11 cellular contexts compared by ENCODE assay signal in the genomic region with DNA sequence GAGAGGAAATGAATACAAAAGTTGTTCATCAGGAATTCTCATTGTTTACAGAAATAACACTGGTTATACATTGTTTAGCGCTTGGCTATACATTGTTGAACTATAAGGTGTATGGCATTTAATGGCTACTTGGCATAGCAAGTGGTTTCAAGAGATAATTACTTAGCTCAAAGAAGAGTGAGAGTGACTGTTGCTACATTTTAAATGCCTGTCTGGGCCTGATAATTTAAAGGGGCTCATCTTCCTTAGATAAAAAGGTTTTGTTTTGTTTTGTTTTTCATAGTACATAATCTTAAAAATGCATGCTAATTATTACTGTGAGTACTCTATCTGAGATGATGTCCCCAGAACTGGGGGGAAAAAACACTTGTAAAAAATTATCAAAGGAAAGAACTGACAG. TPM values are rescaled to one million over a fixed set of nuclear protein-coding genes. Genes with fewer than 3 reads are reported as not detected.
DNase-seq lines count a peak whose midpoint lies in the region; ATAC-seq and TF ChIP-seq lines count a peak whose summit lies in the region.
"Had no signal": no experiment of that assay in that cellular context is flagged by ENCODE, and none has a peak within 500 bp of the region (broad histone marks: within the 10 kb centered on the region; RNA-seq: fewer than 3 reads in every experiment).

No MANE protein-coding gene starts in this region.

- H3K27me3 ChIP-seq in left lung (no peaks in the 10 kb centered on the region), subcutaneous abdominal adipose tissue (ENCODE audit: control insufficient read depth in 5 of 5, insufficient read depth in 4 of 5, low read length in 5 of 5) (no peaks in the 10 kb centered on the region), HAP-1 (ENCODE audit: low read depth) (no peaks in the 10 kb centered on the region)

- H3K27ac ChIP-seq in left lung (peak overlapping the region; percentile 89 to 90), subcutaneous abdominal adipose tissue (ENCODE audit: low read depth, low read length) (peak overlapping the region; percentile 85)
- H3K27ac ChIP-seq: RWPE1 had no signal

- in situ Hi-C loops in HAP-1 (cut with MboI; ENCODE audit: low sequenced_read_pairs) = no loop called here

- intact Hi-C loops in activated CD4-positive, alpha-beta memory T cell treated with anti-CD3 and anti-CD28 coated beads for 36 hours (cut with micrococcal nuclease) = loop anchor here (1.0 to 2.0 kb wide), 2 partner anchors 54 to 295 kb away; partner anchors contain the start of gene MRPL17
- intact Hi-C loops in left lung (cut with DNase I) = loop anchor here in 1 of 2 donors (10.0 kb wide), 1 partner anchor 206 kb away; no protein-coding TSS in a partner anchor

- peaks cover 9% of the 10 kb centered on the region for H3K36me3 Mint-ChIP-seq in activated CD4-positive, alpha-beta memory T cell treated with anti-CD3 and anti-CD28 coated beads for 36 hours
- H3K36me3 Mint-ChIP-seq in activated CD4-positive, alpha-beta memory T cell treated with anti-CD3 and anti-CD28 coated beads, Interleukin-2, amount 10 ng/mL, durations not matched to agents 7 days and 5 days (ENCODE audit: low read depth) = peaks cover 30% of the 10 kb centered on the region
- H3K36me3 Mint-ChIP-seq in WTC11 = no peaks in the 10 kb centered on the region

- no peak overlapping the region for H3K4me3 Mint-ChIP-seq in activated CD4-positive, alpha-beta memory T cell treated with anti-CD3 and anti-CD28 coated beads for 36 hours
- no peak overlapping the region for H3K4me3 Mint-ChIP-seq in activated CD4-positive, alpha-beta memory T cell treated with anti-CD3 and anti-CD28 coated beads, Interleukin-2, amount 10 ng/mL, durations not matched to agents 7 days and 5 days
- peak overlapping the region; percentile 12; the same call in 1 of the 2 replicates for H3K4me3 Mint-ChIP-seq in WTC11

- no peak for DNase-seq in activated CD4-positive, alpha-beta memory T cell treated with anti-CD3 and anti-CD28 coated beads for 36 hours
- no peak for DNase-seq in activated CD4-positive, alpha-beta memory T cell treated with anti-CD3 and anti-CD28 coated beads, Interleukin-2, amount 10 ng/mL, durations not matched to agents 7 days and 5 days
- DNase-seq in WTC11 (ENCODE audit: low spot score) = no peak
- no peak for DNase-seq in left lung
- DNase-seq in HAP-1 (ENCODE audit: low spot score in 2 of 2) = no peak
- no peak for DNase-seq in GM19238 (ENCODE audit: insufficient read length, low spot score)
- DNase-seq: amygdala had no signal

- peaks cover 9 to 38% of the 10 kb centered on the region in 2 donors for H3K4me1 ChIP-seq in left lung
- peaks cover 7 to 21% (median 18%) of the 10 kb centered on the region in 5 donors for H3K4me1 ChIP-seq in subcutaneous abdominal adipose tissue (ENCODE audit: control insufficient read depth in 5 of 5, insufficient read depth in 5 of 5, low read length in 5 of 5)
- peaks cover 46% of the 10 kb centered on the region for H3K4me1 ChIP-seq in HAP-1

- H3K9me3 Mint-ChIP-seq in activated CD4-positive, alpha-beta memory T cell treated with anti-CD3 and anti-CD28 coated beads for 36 hours = no peaks in the 10 kb centered on the region
- H3K9me3 Mint-ChIP-seq in activated CD4-positive, alpha-beta memory T cell treated with anti-CD3 and anti-CD28 coated beads, Interleukin-2, amount 10 ng/mL, durations not matched to agents 7 days and 5 days = no peaks in the 10 kb centered on the region
- no peaks in the 10 kb centered on the region for H3K9me3 Mint-ChIP-seq in WTC11

- H3K4me1 Mint-ChIP-seq in activated CD4-positive, alpha-beta memory T cell treated with anti-CD3 and anti-CD28 coated beads for 36 hours (ENCODE audit: low read depth) = peaks cover 44% of the 10 kb centered on the region
- peaks cover 45% of the 10 kb centered on the region for H3K4me1 Mint-ChIP-seq in activated CD4-positive, alpha-beta memory T cell treated with anti-CD3 and anti-CD28 coated beads, Interleukin-2, amount 10 ng/mL, durations not matched to agents 7 days and 5 days
- peaks cover 43% of the 10 kb centered on the region for H3K4me1 Mint-ChIP-seq in WTC11

- ATAC-seq in WTC11 = no peak
- ATAC-seq in left lung = no peak
- no peak for ATAC-seq in HG02678 (IDR thresholded peaks at IDR 0.05; ENCODE audit: unreplicated experiment)

- H3K36me3 ChIP-seq in left lung = no peaks in the 10 kb centered on the region
- H3K36me3 ChIP-seq in subcutaneous abdominal adipose tissue (ENCODE audit: control insufficient read depth in 5 of 5, insufficient read depth in 5 of 5, low read length in 5 of 5) = peaks cover 0 to 11% (median 5%) of the 10 kb centered on the region in 5 donors
- no peaks in the 10 kb centered on the region; the same call in 1 of the 2 replicates for H3K36me3 ChIP-seq in HAP-1 (replicated peaks)

- H3K4me3 ChIP-seq in left lung (no peak overlapping the region), subcutaneous abdominal adipose tissue (ENCODE audit: low read depth in 1 of 5, low read length in 5 of 5) (no peak overlapping the region), HAP-1 (no peak overlapping the region; the same call in 1 of the 2 replicates)

- H3K27ac Mint-ChIP-seq in activated CD4-positive, alpha-beta memory T cell treated with anti-CD3 and anti-CD28 coated beads for 36 hours = peak overlapping the region; percentile 94
- H3K27ac Mint-ChIP-seq in activated CD4-positive, alpha-beta memory T cell treated with anti-CD3 and anti-CD28 coated beads, Interleukin-2, amount 10 ng/mL, durations not matched to agents 7 days and 5 days = no peak overlapping the region
- no peak overlapping the region for H3K27ac Mint-ChIP-seq in WTC11

- H3K9me3 ChIP-seq in left lung (no peaks in the 10 kb centered on the region), subcutaneous abdominal adipose tissue (ENCODE audit: control insufficient read depth in 5 of 5, low read length in 5 of 5) (no peaks in the 10 kb centered on the region), HAP-1 (no peaks in the 10 kb centered on the region)

- peak overlapping the region in 2 of 5 donors; percentile 64 to 76 for H3K9ac ChIP-seq in subcutaneous abdominal adipose tissue (ENCODE audit: low read length in 5 of 5)

- CTCF ChIA-PET in activated CD4-positive, alpha-beta memory T cell treated with anti-CD3 and anti-CD28 coated beads for 36 hours (lab: Charles Lee) = interaction anchor here (0.9 to 18.1 kb wide), 5 partner anchors 10 to 93 kb away, joined by 3 to 661 read pairs (median 11); partner anchors contain the start of genes ARFIP2, HPX and TIMM10B
- CTCF ChIA-PET in activated CD4-positive, alpha-beta memory T cell treated with anti-CD3 and anti-CD28 coated beads, Interleukin-2, amount 10 ng/mL, durations not matched to agents 7 days and 5 days (lab: Charles Lee) = interaction anchor here (1.0 to 5.1 kb wide), 6 partner anchors 11 to 294 kb away, joined by 3 to 65 read pairs (median 6); partner anchors contain the start of genes ARFIP2, MRPL17 and TIMM10B
- CTCF ChIA-PET in WTC11 (lab: Charles Lee) = interaction anchor here (1.4 to 6.7 kb wide), 4 partner anchors 10 to 55 kb away, joined by 6 to 57 read pairs (median 18); no protein-coding TSS in a partner anchor

- POLR2A ChIA-PET in activated CD4-positive, alpha-beta memory T cell treated with anti-CD3 and anti-CD28 coated beads for 36 hours (lab: Charles Lee) = interaction anchor here (0.8 to 3.3 kb wide), 3 partner anchors 12 to 55 kb away, joined by 4 to 51 read pairs (median 13); partner anchors contain the start of gene APBB1
- POLR2A ChIA-PET in activated CD4-positive, alpha-beta memory T cell treated with anti-CD3 and anti-CD28 coated beads, Interleukin-2, amount 10 ng/mL, durations not matched to agents 7 days and 5 days (lab: Charles Lee) = interaction anchor here (0.8 to 6.3 kb wide), 4 partner anchors 9 to 93 kb away, joined by 3 to 143 read pairs (median 45); partner anchors contain the start of genes APBB1, ARFIP2 and TIMM10B
- POLR2A ChIA-PET in WTC11 (lab: Charles Lee) = no interaction called here

- no peak for TF ChIP-seq CTCF in WTC11 (IDR thresholded peaks at IDR 0.05)
- TF ChIP-seq CTCF in left lung (IDR thresholded peaks at IDR 0.05) = no peak

- H3K27me3 Mint-ChIP-seq in activated CD4-positive, alpha-beta memory T cell treated with anti-CD3 and anti-CD28 coated beads for 36 hours = no peaks in the 10 kb centered on the region
- H3K27me3 Mint-ChIP-seq in activated CD4-positive, alpha-beta memory T cell treated with anti-CD3 and anti-CD28 coated beads, Interleukin-2, amount 10 ng/mL, durations not matched to agents 7 days and 5 days = no peaks in the 10 kb centered on the region
- peaks cover 13% of the 10 kb centered on the region for H3K27me3 Mint-ChIP-seq in WTC11 (ENCODE audit: low read depth)

TF ChIP-seq in WTC11, 78 proteins besides CTCF, POLR2A, EP300 and RAD21 (continues in another document):
- TF ChIP-seq SMAD4 (CRISPR knock-in tag; IDR thresholded peaks at IDR 0.05) = no peak

RNA-seq across cellular contexts. Expression of gene SMPD1, which starts 1.5 kb away (rescaled TPM):
- total RNA-seq in activated CD4-positive, alpha-beta memory T cell treated with anti-CD3 and anti-CD28 coated beads for 36 hours = 10 to 100 TPM; 23.4 to 23.8 TPM
- 10 to 100 TPM; 55.1 to 58.5 TPM for total RNA-seq in activated CD4-positive, alpha-beta memory T cell treated with anti-CD3 and anti-CD28 coated beads, Interleukin-2, amount 10 ng/mL, durations not matched to agents 7 days and 5 days
- 4.4 to 6.6 TPM (median 5.6 TPM) in 3 replicates for total RNA-seq in WTC11 (2021)
- 10 to 100 TPM; 55.2 to 79.3 TPM for total RNA-seq in left lung

RNA-seq across cellular contexts. Expression of gene APBB1, which starts 30.1 kb away (rescaled TPM):
- total RNA-seq in activated CD4-positive, alpha-beta memory T cell treated with anti-CD3 and anti-CD28 coated beads for 36 hours = 10 to 100 TPM; 51.6 to 55.3 TPM
- total RNA-seq in activated CD4-positive, alpha-beta memory T cell treated with anti-CD3 and anti-CD28 coated beads, Interleukin-2, amount 10 ng/mL, durations not matched to agents 7 days and 5 days = 10 to 100 TPM; 56.0 to 57.6 TPM
- total RNA-seq in WTC11 (2021) = 32.1 to 33.1 TPM (median 32.7 TPM) in 3 replicates
- total RNA-seq in left lung = 10 to 100 TPM; 30.7 to 32.1 TPM

RNA-seq across cellular contexts. Expression of gene HPX, which starts 52.0 kb away (rescaled TPM):
- under 1 TPM in 1 of 2 experiments, not detected in 1; 0.56 TPM for total RNA-seq in activated CD4-positive, alpha-beta memory T cell treated with anti-CD3 and anti-CD28 coated beads for 36 hours
- total RNA-seq in activated CD4-positive, alpha-beta memory T cell treated with anti-CD3 and anti-CD28 coated beads, Interleukin-2, amount 10 ng/mL, durations not matched to agents 7 days and 5 days = under 1 TPM in 1 of 2 experiments, not detected in 1; 0.18 TPM
- total RNA-seq in WTC11 (2021) = 1.4 to 2.4 TPM (median 1.7 TPM) in 3 replicates
- total RNA-seq in left lung = under 1 TPM; 0.86 to 0.90 TPM
- total RNA-seq: H4 had no signal
